In genomic region chr4:6900956-6901355, GRCh38 we compare ENCODE assay signal across 22 cellular contexts. TPM values are rescaled to one million over a fixed set of nuclear protein-coding genes. Genes with fewer than 3 reads are reported as not detected.
DNase-seq lines count a peak whose midpoint lies in the region; ATAC-seq, FAIRE-seq and TF ChIP-seq lines count a peak whose summit lies in the region.
"Had no signal": no experiment of that assay in that cellular context is flagged by ENCODE, and none has a peak within 500 bp of the region (broad histone marks: within the 10 kb centered on the region; RNA-seq: fewer than 3 reads in every experiment).

No MANE protein-coding gene starts in this region.

- no peak for TF ChIP-seq CTCF in HepG2 (CRISPR knock-in tag; IDR thresholded peaks at IDR 0.05)

- TF ChIP-seq EP300 in HepG2 (IDR thresholded peaks at IDR 0.05; ENCODE audit: low read depth in 2 of 2, low read length in 2 of 2): no peak
- no peak for TF ChIP-seq EP300 in HepG2 (CRISPR knock-in tag; IDR thresholded peaks at IDR 0.05; ENCODE audit: borderline replicate concordance)

- no peak for FAIRE-seq in HepG2 (lab: Jason Lieb, UNC)

- H3K4me1 Mint-ChIP-seq in activated CD4-positive, alpha-beta T cell treated with anti-CD3 and anti-CD28 coated beads for 36 hours: peaks cover 30% of the 10 kb centered on the region
- H3K4me1 Mint-ChIP-seq in T-cell: peaks cover 21 to 42% (median 24%) of the 10 kb centered on the region in 3 donors
- peaks cover 7% of the 10 kb centered on the region for H3K4me1 Mint-ChIP-seq in stimulated activated memory B cell treated with anti-CD40 and anti-IgM and Interleukin-4, amounts not matched to agents 10 μg/mL and 1 μg/mL and 100 μg/mL, for 72 hours
- H3K4me1 Mint-ChIP-seq: stimulated activated naive B cell treated with anti-CD40 and anti-IgM and Interleukin-4, amounts not matched to agents 10 μg/mL and 1 μg/mL and 100 μg/mL, for 72 hours had no signal

- WGBS in HepG2 (ENCODE audit: low lambda C conversion rate): 84% methylated on average over 11 of the region's 12 CpGs

- no peak overlapping the region for H3K4me2 ChIP-seq in HepG2 (ENCODE audit: low read depth, low read length)

- POLR2A ChIA-PET in activated CD4-positive, alpha-beta T cell treated with anti-CD3 and anti-CD28 coated beads for 36 hours (lab: Charles Lee): no interaction called here
- POLR2A ChIA-PET in T-cell (lab: Charles Lee): no interaction called here
- POLR2A ChIA-PET in HepG2 (lab: Yijun Ruan, JAX): interaction anchor here (0.7 to 3.0 kb wide), 3 partner anchors 8 to 10 kb away, joined by 3 to 21 read pairs (median 4); partner anchors contain the start of gene TBC1D14

- no peaks in the 10 kb centered on the region for H3K9me3 Mint-ChIP-seq in activated CD4-positive, alpha-beta T cell treated with anti-CD3 and anti-CD28 coated beads for 36 hours (ENCODE audit: low read depth)
- no peaks in the 10 kb centered on the region for H3K9me3 Mint-ChIP-seq in T-cell
- no peaks in the 10 kb centered on the region for H3K9me3 Mint-ChIP-seq in stimulated activated memory B cell treated with anti-CD40 and anti-IgM and Interleukin-4, amounts not matched to agents 10 μg/mL and 1 μg/mL and 100 μg/mL, for 72 hours
- H3K9me3 Mint-ChIP-seq: activated B cell treated with CpG ODN at 0.5 μM for 24 hours had no signal

- in situ Hi-C loops in HepG2 (cut with HindIII; ENCODE audit: extremely low pct_ligation_motif_present, low pct_unique_long_range_greater_than_20kb): loop anchor here (10.0 kb wide), 1 partner anchor 174 kb away; no protein-coding TSS in a partner anchor

- intact Hi-C loops in activated CD4-positive, alpha-beta T cell treated with anti-CD3 and anti-CD28 coated beads for 36 hours (cut with DNase I, micrococcal nuclease): no loop called here
- intact Hi-C loops in HepG2 (cut with micrococcal nuclease; ENCODE audit: unreplicated experiment): loop anchor here (10.0 kb wide), 1 partner anchor 144 kb away; the partner anchor contains the start of gene TADA2B

- no peaks in the 10 kb centered on the region for H3K36me3 ChIP-seq in HepG2 (replicated peaks in 1 of 2; ENCODE audit: control insufficient read depth in 1 of 2, insufficient read depth in 2 of 2, low read length in 2 of 2)
- H3K36me3 ChIP-seq: left lung, thyroid gland had no signal

- H3K4me3 ChIP-seq in HepG2 (replicated peaks in 1 of 3; ENCODE audit: insufficient read depth in 1 of 3, low read depth in 2 of 3, low read length in 3 of 3): no peak overlapping the region
- H3K4me3 ChIP-seq: left lung, thyroid gland had no signal

- H3K79me2 ChIP-seq in HepG2 (ENCODE audit: insufficient read depth, low read length): no peaks in the 10 kb centered on the region

- H3K4me3 Mint-ChIP-seq in activated CD4-positive, alpha-beta T cell treated with anti-CD3 and anti-CD28 coated beads for 36 hours: no peak overlapping the region
- no peak overlapping the region for H3K4me3 Mint-ChIP-seq in T-cell
- H3K4me3 Mint-ChIP-seq in stimulated activated memory B cell treated with anti-CD40 and anti-IgM and Interleukin-4, amounts not matched to agents 10 μg/mL and 1 μg/mL and 100 μg/mL, for 72 hours: no peak overlapping the region
- H3K4me3 Mint-ChIP-seq: activated B cell treated with CpG ODN at 0.5 μM for 24 hours; stimulated activated naive B cell treated with anti-CD40 and anti-IgM and Interleukin-4, amounts not matched to agents 10 μg/mL and 1 μg/mL and 100 μg/mL, for 72 hours had no signal

- no peaks in the 10 kb centered on the region for H3K36me3 Mint-ChIP-seq in activated CD4-positive, alpha-beta T cell treated with anti-CD3 and anti-CD28 coated beads for 36 hours (ENCODE audit: low read depth)
- no peaks in the 10 kb centered on the region for H3K36me3 Mint-ChIP-seq in T-cell
- H3K36me3 Mint-ChIP-seq in stimulated activated memory B cell treated with anti-CD40 and anti-IgM and Interleukin-4, amounts not matched to agents 10 μg/mL and 1 μg/mL and 100 μg/mL, for 72 hours: no peaks in the 10 kb centered on the region
- H3K36me3 Mint-ChIP-seq: stimulated activated naive B cell treated with anti-CD40 and anti-IgM and Interleukin-4, amounts not matched to agents 10 μg/mL and 1 μg/mL and 100 μg/mL, for 72 hours had no signal

- CTCF ChIA-PET in activated CD4-positive, alpha-beta T cell treated with anti-CD3 and anti-CD28 coated beads for 36 hours (lab: Charles Lee): interaction anchor here (0.6 to 0.7 kb wide), 2 partner anchors 123 to 198 kb away, joined by 3 read pairs; no protein-coding TSS in a partner anchor
- CTCF ChIA-PET in T-cell (lab: Charles Lee): no interaction called here
- CTCF ChIA-PET in HepG2 (lab: Yijun Ruan, JAX; ENCODE audit: low intra/inter-chr PET ratio, low total read pairs): no interaction called here

- no peak overlapping the region for H2AFZ ChIP-seq in HepG2 (ENCODE audit: low read length)

- peak; percentile 4 for DNase-seq in activated CD4-positive, alpha-beta T cell treated with anti-CD3 and anti-CD28 coated beads for 36 hours
- DNase-seq in activated CD4-positive, alpha-beta T cell treated with anti-CD3 and anti-CD28 coated beads, Interleukin-2, amount 50 U/mL, for 48 hours: no peak
- DNase-seq in T-cell: no peak
- DNase-seq in HepG2 (ENCODE audit: low spot score): no peak
- DNase-seq: activated B cell treated with CpG ODN at 0.5 μM for 24 hours; activated CD8-positive, alpha-beta memory T cell treated with anti-CD3 and anti-CD28 coated beads, Interleukin-2, amount 50 U/mL, for 4 hours; activated naive CD4-positive, alpha-beta T cell; C1 segment of cervical spinal cord; GF-D8; HCEC 1CT; NCI-H1417; NCI-H2107; NCI-H510A treated with DMSO at 0.1 percent for 48 hours; occipital lobe; right cardiac atrium; stimulated activated naive B cell treated with anti-CD40 and anti-IgM and Interleukin-4, amounts not matched to agents 10 μg/mL and 1 μg/mL and 100 μg/mL, for 72 hours; thyroid gland had no signal

- no peaks in the 10 kb centered on the region for H3K27me3 Mint-ChIP-seq in activated CD4-positive, alpha-beta T cell treated with anti-CD3 and anti-CD28 coated beads for 36 hours
- no peaks in the 10 kb centered on the region for H3K27me3 Mint-ChIP-seq in T-cell
- peaks cover 11% of the 10 kb centered on the region for H3K27me3 Mint-ChIP-seq in stimulated activated memory B cell treated with anti-CD40 and anti-IgM and Interleukin-4, amounts not matched to agents 10 μg/mL and 1 μg/mL and 100 μg/mL, for 72 hours
- H3K27me3 Mint-ChIP-seq: activated B cell treated with CpG ODN at 0.5 μM for 24 hours; stimulated activated naive B cell treated with anti-CD40 and anti-IgM and Interleukin-4, amounts not matched to agents 10 μg/mL and 1 μg/mL and 100 μg/mL, for 72 hours had no signal

- no peaks in the 10 kb centered on the region for H3K9me3 ChIP-seq in HepG2 (ENCODE audit: low read length)
- H3K9me3 ChIP-seq: left lung, thyroid gland had no signal

- no peaks in the 10 kb centered on the region for H3K27me3 ChIP-seq in HepG2 (ENCODE audit: control insufficient read depth in 1 of 2, insufficient read depth in 2 of 2, low read length in 2 of 2)
- H3K27me3 ChIP-seq: thyroid gland had no signal

- no TSS peak for BruUV-seq in HepG2 (replicated peaks; lab: Mats Ljungman, UMichigan)

- H3K27ac ChIP-seq in HepG2 (ENCODE audit: extremely low read length, insufficient read depth, low read length): peak overlapping the region; percentile 78
- H3K27ac ChIP-seq: left lung had no signal

- no peaks in the 10 kb centered on the region for H4K20me1 ChIP-seq in HepG2 (ENCODE audit: insufficient read depth, low read length)

- no peak for TF ChIP-seq RAD21 in HepG2 (CRISPR knock-in tag; IDR thresholded peaks at IDR 0.05)

- no peak for ATAC-seq in activated CD4-positive, alpha-beta T cell treated with anti-CD3 and anti-CD28 coated beads for 36 hours
- no peak for ATAC-seq in T-cell (replicated peaks in 1 of 4)
- no peak for ATAC-seq in HepG2
- ATAC-seq in stimulated activated memory B cell treated with anti-CD40 and anti-IgM and Interleukin-4, amounts not matched to agents 10 μg/mL and 1 μg/mL and 100 μg/mL, for 72 hours: peak; percentile 42
- ATAC-seq in GM19023 (IDR thresholded peaks at IDR 0.05; ENCODE audit: unreplicated experiment): no peak
- ATAC-seq in HG03095 (IDR thresholded peaks at IDR 0.05; ENCODE audit: unreplicated experiment): no peak
- no peak for ATAC-seq in GM21723 (IDR thresholded peaks at IDR 0.05; ENCODE audit: unreplicated experiment)
- ATAC-seq: left lung; stimulated activated naive B cell treated with anti-CD40 and anti-IgM and Interleukin-4, amounts not matched to agents 10 μg/mL and 1 μg/mL and 100 μg/mL, for 72 hours had no signal

- H3K9ac ChIP-seq in HepG2 (ENCODE audit: insufficient read depth, low read depth, low read length): 0 out of 2 replicates have a peak overlapping the region, but pooled peaks have one; percentile 15

- H3K27ac Mint-ChIP-seq in activated CD4-positive, alpha-beta T cell treated with anti-CD3 and anti-CD28 coated beads for 36 hours: no peak overlapping the region
- peak overlapping the region; percentile 55 to 96 for H3K27ac Mint-ChIP-seq in T-cell
- no peak overlapping the region for H3K27ac Mint-ChIP-seq in stimulated activated memory B cell treated with anti-CD40 and anti-IgM and Interleukin-4, amounts not matched to agents 10 μg/mL and 1 μg/mL and 100 μg/mL, for 72 hours
- H3K27ac Mint-ChIP-seq: activated B cell treated with CpG ODN at 0.5 μM for 24 hours had no signal

- peaks cover 89% of the 10 kb centered on the region for H3K4me1 ChIP-seq in HepG2 (ENCODE audit: insufficient read depth, low read length)

- TF ChIP-seq POLR2A in HepG2 (IDR thresholded peaks at IDR 0.05; ENCODE audit: insufficient read depth in 1 of 2, low read depth in 2 of 2, low read length in 2 of 2): no peak

RNA-seq across cellular contexts. Expression of gene TBC1D14, which starts 8.7 kb away (rescaled TPM):
- total RNA-seq in activated CD4-positive, alpha-beta T cell treated with anti-CD3 and anti-CD28 coated beads for 36 hours: 10 to 100 TPM; 36.7 to 44.0 TPM
- total RNA-seq in T-cell (10 to 100 TPM; 44.2 to 73.8 (median 62.3) TPM), HepG2 (2016; rRNA removed; fragmentation: Illumina TruSeq; extraction: Trizol) (46.5 and 53.3 TPM in 2 replicates)
- 65.4 and 73.2 TPM in 2 replicates for total RNA-seq in HepG2 (2016; cell fraction: cytosol; rRNA removed; fragmentation: Illumina TruSeq; extraction: Trizol; ENCODE audit: low read depth)
- 45.9 and 47.6 TPM in 2 replicates for total RNA-seq in HepG2 (2016; cell fraction: insoluble cytoplasmic fraction; rRNA removed; fragmentation: Illumina TruSeq; extraction: Trizol)
- 39.0 and 41.3 TPM in 2 replicates for total RNA-seq in HepG2 (2016; cell fraction: membrane; rRNA removed; fragmentation: Illumina TruSeq; extraction: Trizol)
- total RNA-seq in HepG2 (2016; cell fraction: nucleus; rRNA removed; fragmentation: Illumina TruSeq; extraction: Trizol): 38.2 and 42.5 TPM in 2 replicates
- 29.5 and 31.8 TPM in 2 replicates for polyA plus RNA-seq in HepG2 (2011; rRNA removed)
- 29.0 and 31.7 TPM in 2 replicates for polyA plus RNA-seq in HepG2 (2011; cell fraction: cytosol; rRNA removed)
- 29.6 and 30.6 TPM in 2 replicates for polyA plus RNA-seq in HepG2 (2011; cell fraction: nucleus; rRNA removed)
- 31.1 and 34.7 TPM in 2 replicates for polyA plus RNA-seq in HepG2 (2012)
- 5.0 TPM in 2 replicates for polyA plus RNA-seq in HepG2 (2016; cell fraction: cytosol; fragmentation: Illumina TruSeq; extraction: Trizol; ENCODE audit: low read depth)
- polyA plus RNA-seq in HepG2 (2016; cell fraction: insoluble cytoplasmic fraction; fragmentation: Illumina TruSeq; extraction: Trizol; ENCODE audit: low read depth): 34.0 and 38.1 TPM in 2 replicates
- polyA plus RNA-seq in HepG2 (2016; cell fraction: membrane; fragmentation: Illumina TruSeq; extraction: Trizol; ENCODE audit: low read depth): 15.8 and 17.3 TPM in 2 replicates
- polyA plus RNA-seq in HepG2 (2016; cell fraction: nucleus; fragmentation: Illumina TruSeq; extraction: Trizol; ENCODE audit: insufficient read depth, low read depth): 42.2 and 45.1 TPM in 2 replicates
- 34.1 and 63.3 TPM in 2 replicates for polyA minus RNA-seq in HepG2 (2011; rRNA and poly(A)+ RNA removed; ENCODE audit: low replicate concordance)
- polyA minus RNA-seq in HepG2 (2011; cell fraction: cytosol; rRNA and poly(A)+ RNA removed): 21.7 and 28.5 TPM in 2 replicates
- polyA minus RNA-seq in HepG2 (2011; cell fraction: nucleus; rRNA and poly(A)+ RNA removed): 25.8 and 31.3 TPM in 2 replicates

Comparison
In these comparisons a context has a peak if more than half of its experiments do, and no peak if none do; other contexts are left out.
1. H3K27ac Mint-ChIP-seq: peak in T-cell (2 of 2); none in activated CD4-positive, alpha-beta T cell treated with anti-CD3 and anti-CD28 coated beads for 36 hours (single experiment) and stimulated activated memory B cell treated with anti-CD40 and anti-IgM and Interleukin-4, amounts not matched to agents 10 μg/mL and 1 μg/mL and 100 μg/mL, for 72 hours (single experiment).